ENCODE assay signal across 25 cellular contexts in the genomic region with DNA sequence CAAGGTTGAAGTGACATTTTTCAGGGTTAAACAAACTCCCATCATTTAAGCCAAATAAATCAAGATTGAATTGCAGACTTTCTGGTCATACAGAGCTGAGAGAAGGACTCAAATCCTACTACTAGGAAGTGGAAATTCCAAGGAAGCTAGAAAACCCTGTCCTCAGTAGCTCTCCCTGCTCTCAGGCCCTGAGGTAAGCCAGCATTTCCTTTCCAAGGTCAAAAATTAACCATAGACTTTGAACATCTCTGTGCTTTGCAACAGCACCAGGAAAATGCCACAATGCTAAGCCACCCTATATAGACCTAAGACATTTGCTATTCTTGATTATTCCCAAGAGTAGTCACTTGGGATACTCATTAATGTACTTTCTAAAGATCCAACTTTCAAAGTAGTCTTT. TPM values are rescaled to one million over a fixed set of nuclear protein-coding genes. Genes with fewer than 3 reads are reported as not detected.
DNase-seq lines count a peak whose midpoint lies in the region; ATAC-seq and TF ChIP-seq lines count a peak whose summit lies in the region.
"Had no signal": no experiment of that assay in that cellular context is flagged by ENCODE, and none has a peak within 500 bp of the region (broad histone marks: within the 10 kb centered on the region; RNA-seq: fewer than 3 reads in every experiment).

No MANE protein-coding gene starts in this region.

- H3K36me3 Mint-ChIP-seq in WTC11 (no peaks in the 10 kb centered on the region), nephron progenitor cell (ENCODE audit: low read depth) (no peaks in the 10 kb centered on the region)

- peaks cover 46% of the 10 kb centered on the region for H3K4me1 Mint-ChIP-seq in WTC11
- peaks cover 21% of the 10 kb centered on the region for H3K4me1 Mint-ChIP-seq in nephron progenitor cell

- H3K27ac Mint-ChIP-seq in WTC11, result peak overlapping the region; percentile 35
- peak overlapping the region; percentile 22 for H3K27ac Mint-ChIP-seq in nephron progenitor cell

- peaks cover 47 to 100% (median 100%) of the 10 kb centered on the region in 11 experiments; a peak in 21 of 22 replicates for H4K20me1 ChIP-seq in BLaER1 treated with 17β-estradiol and CSF1 and Interleukin-3, amounts not matched to agents 10 nM and 100 nM

- peaks cover 47 to 94% (median 83%) of the 10 kb centered on the region in 10 experiments for H3K4me1 ChIP-seq in BLaER1 treated with 17β-estradiol and CSF1 and Interleukin-3, amounts not matched to agents 10 nM and 100 nM
- peaks cover 20 to 34% of the 10 kb centered on the region in 2 donors for H3K4me1 ChIP-seq in left lung

- H3K36me3 ChIP-seq in BLaER1 treated with 17β-estradiol and CSF1 and Interleukin-3, amounts not matched to agents 10 nM and 100 nM, result peaks cover 0 to 40% (median 12%) of the 10 kb centered on the region in 11 experiments; a peak in 12 of 22 replicates
- H3K36me3 ChIP-seq in left lung, result no peaks in the 10 kb centered on the region
- H3K36me3 ChIP-seq: stomach, tibial nerve had no signal

- no peaks in the 10 kb centered on the region for H3K9me3 Mint-ChIP-seq in WTC11
- H3K9me3 Mint-ChIP-seq in nephron progenitor cell, result no peaks in the 10 kb centered on the region

- intact Hi-C loops in left lung (cut with DNase I), result no loop called here

- no peak for TF ChIP-seq CTCF in WTC11 (IDR thresholded peaks at IDR 0.05)
- no peak for TF ChIP-seq CTCF in nephron progenitor cell (IDR thresholded peaks at IDR 0.05)
- no peak for TF ChIP-seq CTCF in left lung (IDR thresholded peaks at IDR 0.05)

- POLR2A ChIA-PET in WTC11 (lab: Charles Lee), result interaction anchor here (1.1 kb wide), 1 partner anchor 45 kb away, joined by 4 read pairs; a partner anchor contains a TSS

- H3K27me3 Mint-ChIP-seq in WTC11 (ENCODE audit: low read depth), result no peaks in the 10 kb centered on the region
- no peaks in the 10 kb centered on the region for H3K27me3 Mint-ChIP-seq in nephron progenitor cell (ENCODE audit: low read depth, poor library complexity)

- no peaks in the 10 kb centered on the region for H3K27me3 ChIP-seq in BLaER1 treated with 17β-estradiol and CSF1 and Interleukin-3, amounts not matched to agents 10 nM and 100 nM
- H3K27me3 ChIP-seq in left lung, result peaks cover 0 to 3% of the 10 kb centered on the region in 2 donors
- H3K27me3 ChIP-seq: body of pancreas, stomach, tibial nerve had no signal

- H3K27ac ChIP-seq in BLaER1 treated with 17β-estradiol and CSF1 and Interleukin-3, amounts not matched to agents 10 nM and 100 nM, result no peak overlapping the region; a peak in 1 of 22 replicates
- no peak overlapping the region for H3K27ac ChIP-seq in left lung
- H3K27ac ChIP-seq: body of pancreas, HL-60 had no signal

- H3K4me2 ChIP-seq in BLaER1 treated with 17β-estradiol and CSF1 and Interleukin-3, amounts not matched to agents 10 nM and 100 nM, result peak overlapping the region; percentile 1 to 95 (median 38); a peak in 12 of 22 replicates

- H3K4me3 Mint-ChIP-seq in WTC11, result no peak overlapping the region
- H3K4me3 Mint-ChIP-seq in nephron progenitor cell, result no peak overlapping the region

- H3K9me3 ChIP-seq in BLaER1 treated with 17β-estradiol and CSF1 and Interleukin-3, amounts not matched to agents 10 nM and 100 nM (replicated peaks in 1 of 11), result no peaks in the 10 kb centered on the region
- H3K9me3 ChIP-seq in left lung, result no peaks in the 10 kb centered on the region
- H3K9me3 ChIP-seq: body of pancreas, Caco-2, stomach, tibial nerve had no signal

- H3K4me3 ChIP-seq in BLaER1 treated with 17β-estradiol and CSF1 and Interleukin-3, amounts not matched to agents 10 nM and 100 nM, result no peak overlapping the region
- H3K4me3 ChIP-seq in left lung, result no peak overlapping the region
- H3K4me3 ChIP-seq: body of pancreas, smooth muscle cell, stomach, tibial nerve had no signal

- CTCF ChIA-PET in WTC11 (lab: Charles Lee), result interaction anchor here (0.7 to 1.7 kb wide), 2 partner anchors 61 to 837 kb away, joined by 3 to 12 read pairs; no protein-coding TSS in a partner anchor

- DNase-seq in WTC11 (ENCODE audit: low spot score) (no peak), kidney tubule cell (ENCODE audit: low spot score) (peak; percentile 61), nephron progenitor cell (no peak), GM19238 (ENCODE audit: insufficient read length, low spot score) (no peak), left lung (no peak), NCI-H1694 (lab: John Stamatoyannopoulos, UW) (no peak)
- DNase-seq: activated CD4-positive, alpha-beta T cell treated with anti-CD3 and anti-CD28 coated beads for 48 hours; activated T-cell treated with anti-CD3 and anti-CD28 coated beads, Interleukin-2, amount 50 U/mL, for 1 hour; body of pancreas; C1 segment of cervical spinal cord; Caco-2; DMS79 treated with DMSO at 0.1 percent for 48 hours; Kasumi-1; NCI-H1436; NCI-H345; NCI-H774; SHP77; stimulated activated CD4-positive, alpha-beta T cell treated with anti-CD3 and anti-CD28 coated beads, Interleukin-1b, Interleukin-23, amount 100 ng/mL, for 48 hours; stomach had no signal

- no peak overlapping the region for H3K9ac ChIP-seq in BLaER1 treated with 17β-estradiol and CSF1 and Interleukin-3, amounts not matched to agents 10 nM and 100 nM

- ATAC-seq in WTC11 (no peak), left lung (no peak), HG03442 (IDR thresholded peaks at IDR 0.05; ENCODE audit: unreplicated experiment) (no peak)
- ATAC-seq: body of pancreas, HCT116 had no signal

TF ChIP-seq in WTC11, 78 proteins besides CTCF, POLR2A, EP300 and RAD21:
- no peak for TF ChIP-seq TP53 (CRISPR knock-in tag; IDR thresholded peaks at IDR 0.05)
- TF ChIP-seq, protein P1, sequence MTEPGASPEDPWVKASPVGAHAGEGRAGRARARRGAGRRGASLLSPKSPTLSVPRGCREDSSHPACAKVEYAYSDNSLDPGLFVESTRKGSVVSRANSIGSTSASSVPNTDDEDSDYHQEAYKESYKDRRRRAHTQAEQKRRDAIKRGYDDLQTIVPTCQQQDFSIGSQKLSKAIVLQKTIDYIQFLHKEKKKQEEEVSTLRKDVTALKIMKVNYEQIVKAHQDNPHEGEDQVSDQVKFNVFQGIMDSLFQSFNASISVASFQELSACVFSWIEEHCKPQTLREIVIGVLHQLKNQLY (CRISPR knock-in tag; IDR thresholded peaks at IDR 0.05), result no peak
- TF ChIP-seq, protein P2, sequence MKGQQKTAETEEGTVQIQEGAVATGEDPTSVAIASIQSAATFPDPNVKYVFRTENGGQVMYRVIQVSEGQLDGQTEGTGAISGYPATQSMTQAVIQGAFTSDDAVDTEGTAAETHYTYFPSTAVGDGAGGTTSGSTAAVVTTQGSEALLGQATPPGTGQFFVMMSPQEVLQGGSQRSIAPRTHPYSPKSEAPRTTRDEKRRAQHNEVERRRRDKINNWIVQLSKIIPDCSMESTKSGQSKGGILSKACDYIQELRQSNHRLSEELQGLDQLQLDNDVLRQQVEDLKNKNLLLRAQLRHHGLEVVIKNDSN (CRISPR knock-in tag; IDR thresholded peaks at IDR 0.05), result no peak
- TF ChIP-seq FOXK1 (CRISPR knock-in tag; IDR thresholded peaks at IDR 0.05), result no peak
- TF ChIP-seq, protein P3, sequence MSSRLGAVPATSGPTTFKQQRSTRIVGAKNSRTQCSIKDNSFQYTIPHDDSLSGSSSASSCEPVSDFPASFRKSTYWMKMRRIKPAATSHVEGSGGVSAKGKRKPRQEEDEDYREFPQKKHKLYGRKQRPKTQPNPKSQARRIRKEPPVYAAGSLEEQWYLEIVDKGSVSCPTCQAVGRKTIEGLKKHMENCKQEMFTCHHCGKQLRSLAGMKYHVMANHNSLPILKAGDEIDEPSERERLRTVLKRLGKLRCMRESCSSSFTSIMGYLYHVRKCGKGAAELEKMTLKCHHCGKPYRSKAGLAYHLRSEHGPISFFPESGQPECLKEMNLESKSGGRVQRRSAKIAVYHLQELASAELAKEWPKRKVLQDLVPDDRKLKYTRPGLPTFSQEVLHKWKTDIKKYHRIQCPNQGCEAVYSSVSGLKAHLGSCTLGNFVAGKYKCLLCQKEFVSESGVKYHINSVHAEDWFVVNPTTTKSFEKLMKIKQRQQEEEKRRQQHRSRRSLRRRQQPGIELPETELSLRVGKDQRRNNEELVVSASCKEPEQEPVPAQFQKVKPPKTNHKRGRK (CRISPR knock-in tag; IDR thresholded peaks at IDR 0.05; ENCODE audit: borderline replicate concordance), result no peak
- no peak for TF ChIP-seq ESRRA (CRISPR knock-in tag; IDR thresholded peaks at IDR 0.05; ENCODE audit: borderline replicate concordance)
- TF ChIP-seq, protein P4, sequence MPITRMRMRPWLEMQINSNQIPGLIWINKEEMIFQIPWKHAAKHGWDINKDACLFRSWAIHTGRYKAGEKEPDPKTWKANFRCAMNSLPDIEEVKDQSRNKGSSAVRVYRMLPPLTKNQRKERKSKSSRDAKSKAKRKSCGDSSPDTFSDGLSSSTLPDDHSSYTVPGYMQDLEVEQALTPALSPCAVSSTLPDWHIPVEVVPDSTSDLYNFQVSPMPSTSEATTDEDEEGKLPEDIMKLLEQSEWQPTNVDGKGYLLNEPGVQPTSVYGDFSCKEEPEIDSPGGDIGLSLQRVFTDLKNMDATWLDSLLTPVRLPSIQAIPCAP (CRISPR knock-in tag; IDR thresholded peaks at IDR 0.05), result no peak
- no peak for TF ChIP-seq TCF7 (CRISPR knock-in tag; IDR thresholded peaks at IDR 0.05; ENCODE audit: low read depth)
- no peak for TF ChIP-seq EMX1 (CRISPR knock-in tag; IDR thresholded peaks at IDR 0.05)

RNA-seq across cellular contexts. Expression of a gene that starts 45.1 kb away (rescaled TPM):
- total RNA-seq in WTC11 (2021) (42.0 to 43.4 TPM (median 42.7 TPM) in 3 replicates), left lung (10 to 100 TPM; 29.8 to 31.4 TPM)
